Comparison of ENCODE assay signal across 12 cellular contexts in the genomic region with DNA sequence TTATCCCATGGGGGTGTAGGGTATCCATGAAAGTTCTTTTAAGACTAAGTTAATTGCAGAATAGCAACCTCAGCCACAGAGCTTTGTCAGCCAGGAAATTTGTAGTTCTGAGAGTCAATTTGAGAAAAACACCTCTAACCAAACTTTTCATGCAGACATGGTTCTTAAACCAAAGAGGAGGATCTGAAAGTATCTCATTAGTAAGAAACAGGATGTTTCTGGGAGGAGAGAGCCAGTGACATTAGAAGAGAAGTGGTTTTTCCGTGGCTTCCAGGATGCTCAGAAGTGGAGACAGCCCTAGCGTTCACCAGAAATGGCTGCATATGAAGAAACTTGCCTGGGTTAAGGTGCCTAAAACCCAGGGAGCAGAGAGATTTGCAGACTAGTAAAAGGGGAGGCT. TPM values are rescaled to one million over a fixed set of nuclear protein-coding genes. Genes with fewer than 3 reads are reported as not detected.
A peak's percentile ranks its signal among the peaks of the same experiment; 100 is the strongest.
DNase-seq lines count a peak whose midpoint lies in the region; ATAC-seq and TF ChIP-seq lines count a peak whose summit lies in the region.
"Had no signal": no experiment of that assay in that cellular context is flagged by ENCODE, and none has a peak within 500 bp of the region (broad histone marks: within the 10 kb centered on the region; RNA-seq: fewer than 3 reads in every experiment).

No MANE protein-coding gene starts in this region.

- POLR2A ChIA-PET in CD4-positive, alpha-beta T cell (lab: Charles Lee), result interaction anchor here (1.2 kb wide), 2 partner anchors 8 to 64 kb away, joined by 4 to 6 read pairs; a partner anchor contains a TSS

- peaks cover 19% of the 10 kb centered on the region for H3K27me3 Mint-ChIP-seq in CD4-positive, alpha-beta T cell
- H3K27me3 Mint-ChIP-seq in HFFc6 (ENCODE audit: insufficient read depth), result peaks cover 24% of the 10 kb centered on the region

- H3K27ac ChIP-seq in CD4-positive, alpha-beta T cell (ENCODE audit: low read depth, low read length), result no peak overlapping the region
- H3K27ac ChIP-seq: parathyroid adenoma had no signal

- H3K9me3 Mint-ChIP-seq in CD4-positive, alpha-beta T cell, result no peaks in the 10 kb centered on the region
- no peaks in the 10 kb centered on the region for H3K9me3 Mint-ChIP-seq in HFFc6
- H3K9me3 Mint-ChIP-seq: immature natural killer cell had no signal

- H3K36me3 Mint-ChIP-seq in CD4-positive, alpha-beta T cell (ENCODE audit: low read depth), result no peaks in the 10 kb centered on the region
- no peaks in the 10 kb centered on the region for H3K36me3 Mint-ChIP-seq in HFFc6 (ENCODE audit: low read depth)
- H3K36me3 Mint-ChIP-seq: immature natural killer cell had no signal

- intact Hi-C loops in CD4-positive, alpha-beta T cell (cut with DNase I, micrococcal nuclease), result loop anchor here in 1 of 2 experiments (10.0 kb wide), 1 partner anchor 226 kb away; a partner anchor contains a TSS

- H3K4me3 Mint-ChIP-seq in CD4-positive, alpha-beta T cell, result peak overlapping the region; percentile 16
- no peak overlapping the region for H3K4me3 Mint-ChIP-seq in HFFc6

- peaks cover 5% of the 10 kb centered on the region for H3K27me3 ChIP-seq in CD4-positive, alpha-beta T cell (ENCODE audit: control insufficient read depth, insufficient read depth, low read length)

- no peaks in the 10 kb centered on the region for H3K9me3 ChIP-seq in CD4-positive, alpha-beta T cell (ENCODE audit: control insufficient read depth, low read length)

- no peak for TF ChIP-seq CTCF in CD4-positive, alpha-beta T cell (IDR thresholded peaks at IDR 0.05)
- TF ChIP-seq CTCF in HFFc6 (IDR thresholded peaks at IDR 0.05), result no peak

- no peak for DNase-seq in CD4-positive, alpha-beta T cell
- DNase-seq in activated T-cell treated with anti-CD3 and anti-CD28 coated beads, Interleukin-2, amount 50 U/mL, for 48 hours, result peak; percentile 47 to 52
- no peak for DNase-seq in T1000 (lab: John Stamatoyannopoulos, UW)
- no peak for DNase-seq in DMS153 treated with DMSO at 0.1 percent for 48 hours (lab: John Stamatoyannopoulos, UW; ENCODE audit: unreplicated experiment)
- no peak for DNase-seq in D341Med (ENCODE audit: low spot score)
- no peak for DNase-seq in HFFc6
- DNase-seq: immature natural killer cell, NCI-H446 had no signal

- no peak for ATAC-seq in CD4-positive, alpha-beta T cell (ENCODE audit: poor library complexity)
- peak; percentile 57 for ATAC-seq in GM18870 (IDR thresholded peaks at IDR 0.05; ENCODE audit: unreplicated experiment)
- peak; percentile 59 for ATAC-seq in HG03139 (IDR thresholded peaks at IDR 0.05; ENCODE audit: unreplicated experiment)
- ATAC-seq: HepG2 had no signal

- CTCF ChIA-PET in CD4-positive, alpha-beta T cell (lab: Charles Lee), result no interaction called here

- peaks cover 6% of the 10 kb centered on the region for H3K4me1 Mint-ChIP-seq in CD4-positive, alpha-beta T cell (ENCODE audit: low read depth)
- no peaks in the 10 kb centered on the region for H3K4me1 Mint-ChIP-seq in HFFc6 (ENCODE audit: low read depth)

- H3K27ac Mint-ChIP-seq in CD4-positive, alpha-beta T cell, result peak overlapping the region; percentile 57
- no peak overlapping the region for H3K27ac Mint-ChIP-seq in HFFc6

RNA-seq across cellular contexts. Expression of a gene that starts 7.9 kb away (rescaled TPM):
- 1 to 10 TPM; 7.3 to 7.9 TPM for total RNA-seq in CD4-positive, alpha-beta T cell
- total RNA-seq in HFFc6 (2021; fragmentation: NEBNext Ultra II Directional; extraction: Animal tissue kit (Norgen Biotek cat#: 25700)), result under 1 TPM in 5 of 6 experiments, not detected in 1; 0.07 to 0.48 (median 0.37) TPM
- total RNA-seq: HepG2 had no signal

Comparison
In these comparisons a context has a peak if more than half of its experiments do, and no peak if none do; other contexts are left out.
1. DNase-seq: peak in activated T-cell treated with anti-CD3 and anti-CD28 coated beads, Interleukin-2, amount 50 U/mL, for 48 hours (2 of 2); none in CD4-positive, alpha-beta T cell (0 of 10), T1000 (single experiment), DMS153 treated with DMSO at 0.1 percent for 48 hours (single experiment), D341Med (single experiment) and HFFc6 (single experiment).
2. RNA of a gene that starts 7.9 kb away (total RNA-seq): 7.3 to 7.9 TPM in CD4-positive, alpha-beta T cell; 0.07 to 0.48 TPM in HFFc6; every median in the first group is over 4 times any median in the second.